ENCODE assay signal across 1 cellular context in genomic region chr1:207752456-207753132, GRCh38.
TF ChIP-seq lines count a peak whose summit lies in the region.

No MANE protein-coding gene starts in this region.

TF ChIP-seq in HCT116, 20 proteins besides CTCF, POLR2A, EP300 and RAD21 (continued from another document):
- TF ChIP-seq EGR1 (IDR thresholded peaks at IDR 0.05; ENCODE audit: low read depth): peak; percentile 57; the same call in 1 of the 2 replicates
